9 cellular contexts compared by ENCODE assay signal in the genomic region with DNA sequence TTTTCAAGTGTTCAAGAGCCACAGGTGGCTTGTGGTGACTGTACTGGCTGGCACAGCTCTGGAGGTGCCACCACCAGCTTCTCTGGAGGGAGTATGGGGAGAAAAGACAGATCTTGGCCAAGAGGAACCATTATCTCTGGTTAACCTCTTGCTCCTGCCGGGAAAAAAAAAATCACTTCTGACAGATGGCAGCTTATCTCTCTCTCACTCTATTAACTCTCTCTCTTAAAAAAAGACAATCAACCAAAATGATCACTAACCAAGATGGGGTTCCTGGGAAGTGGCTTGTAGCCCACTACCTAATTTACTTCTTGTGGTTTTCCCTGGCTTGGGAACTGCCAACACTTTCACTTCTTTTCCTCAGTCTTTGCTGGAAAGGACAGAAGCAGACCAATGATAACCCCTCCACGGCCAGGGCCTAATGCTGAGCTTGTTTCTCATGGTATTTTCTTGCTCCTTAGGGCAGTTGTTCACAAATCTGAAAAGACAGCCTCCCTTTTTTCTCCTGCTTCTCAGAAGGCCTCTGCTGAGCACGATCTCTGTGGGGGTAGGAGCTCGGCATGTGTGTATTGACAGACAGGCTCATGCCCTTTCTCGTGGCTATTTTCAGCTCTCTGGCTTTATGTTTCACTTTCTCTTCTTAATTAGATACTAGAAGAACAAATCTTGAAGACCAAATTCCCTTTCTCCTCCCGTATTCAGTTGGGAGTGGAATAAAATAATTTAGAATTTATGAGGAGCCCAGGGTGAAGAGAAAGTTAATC. TPM values are rescaled to one million over a fixed set of nuclear protein-coding genes. Genes with fewer than 3 reads are reported as not detected.
A peak's percentile ranks its signal among the peaks of the same experiment; 100 is the strongest.
DNase-seq lines count a peak whose midpoint lies in the region; ATAC-seq and TF ChIP-seq lines count a peak whose summit lies in the region.
"Had no signal": no experiment of that assay in that cellular context is flagged by ENCODE, and none has a peak within 500 bp of the region (broad histone marks: within the 10 kb centered on the region; RNA-seq: fewer than 3 reads in every experiment).

No MANE protein-coding gene starts in this region.

- peaks cover 7% of the 10 kb centered on the region for H3K4me1 ChIP-seq in DND-41 (ENCODE audit: insufficient read depth, low read length)

- H3K27me3 ChIP-seq in DND-41 (ENCODE audit: insufficient read depth, low read length, poor library complexity) = peaks cover 26% of the 10 kb centered on the region
- H3K27me3 ChIP-seq in MG63 = peaks cover 8% of the 10 kb centered on the region; the same call in 1 of the 2 replicates

- peaks cover 91% of the 10 kb centered on the region for H3K27me3 Mint-ChIP-seq in dendritic cell treated with granulocyte-macrophage colony-stimulating factor and Interleukin-4, amounts not matched to agents 40 ng/mL and 50 ng/mL, for 4 days
- peaks cover 28 to 54% (median 49%) of the 10 kb centered on the region in 5 donors for H3K27me3 Mint-ChIP-seq in naive thymus-derived CD8-positive, alpha-beta T cell

- H3K36me3 ChIP-seq in DND-41 (ENCODE audit: insufficient read depth, low read length) (no peaks in the 10 kb centered on the region), MG63 (no peaks in the 10 kb centered on the region)

- ATAC-seq in DND-41 (ENCODE audit: insufficient read depth, low read depth) (peak; percentile 36; the same call in 1 of the 3 replicates), HG02973 (IDR thresholded peaks at IDR 0.05; ENCODE audit: unreplicated experiment) (no peak), HG03378 (IDR thresholded peaks at IDR 0.05; ENCODE audit: unreplicated experiment) (no peak)
- peak in 1 of 2 donors; percentile 18 for ATAC-seq in naive thymus-derived CD8-positive, alpha-beta T cell

- no peak overlapping the region for H3K9ac ChIP-seq in DND-41 (ENCODE audit: low read depth, low read length)

- no peak overlapping the region for H3K4me3 ChIP-seq in DND-41 (ENCODE audit: low read depth in 1 of 2, low read length in 2 of 2)
- peak overlapping the region; percentile 19 for H3K4me3 ChIP-seq in MG63

- no peak for DNase-seq in DND-41
- no peak for DNase-seq in MG63
- peak in 1 of 10 donors; percentile 16 for DNase-seq in naive thymus-derived CD8-positive, alpha-beta T cell
- DNase-seq in middle frontal gyrus (ENCODE audit: extremely low spot score, low spot score) = no peak
- DNase-seq in KG1 (lab: John Stamatoyannopoulos, UW) = no peak

- no peaks in the 10 kb centered on the region for H3K9me3 Mint-ChIP-seq in dendritic cell treated with granulocyte-macrophage colony-stimulating factor and Interleukin-4, amounts not matched to agents 40 ng/mL and 50 ng/mL, for 4 days
- H3K9me3 Mint-ChIP-seq in naive thymus-derived CD8-positive, alpha-beta T cell = no peaks in the 10 kb centered on the region

- no peak overlapping the region for H3K27ac ChIP-seq in DND-41 (ENCODE audit: low read length)

- H2AFZ ChIP-seq in DND-41 (ENCODE audit: low read depth, low read length) = no peak overlapping the region

- H3K36me3 Mint-ChIP-seq in dendritic cell treated with granulocyte-macrophage colony-stimulating factor and Interleukin-4, amounts not matched to agents 40 ng/mL and 50 ng/mL, for 4 days (ENCODE audit: low read depth) = no peaks in the 10 kb centered on the region
- H3K36me3 Mint-ChIP-seq in naive thymus-derived CD8-positive, alpha-beta T cell = peaks cover 0 to 3% (median 0%) of the 10 kb centered on the region in 3 donors

- H3K4me1 Mint-ChIP-seq in dendritic cell treated with granulocyte-macrophage colony-stimulating factor and Interleukin-4, amounts not matched to agents 40 ng/mL and 50 ng/mL, for 4 days (ENCODE audit: low read depth) = peaks cover 36% of the 10 kb centered on the region
- peaks cover 20 to 39% (median 38%) of the 10 kb centered on the region in 4 donors for H3K4me1 Mint-ChIP-seq in naive thymus-derived CD8-positive, alpha-beta T cell

- H3K4me3 Mint-ChIP-seq in dendritic cell treated with granulocyte-macrophage colony-stimulating factor and Interleukin-4, amounts not matched to agents 40 ng/mL and 50 ng/mL, for 4 days = peak overlapping the region; percentile 53
- H3K4me3 Mint-ChIP-seq in naive thymus-derived CD8-positive, alpha-beta T cell = peak overlapping the region; percentile 58 to 85 (median 81)

- no peaks in the 10 kb centered on the region for H3K9me3 ChIP-seq in DND-41 (ENCODE audit: insufficient read depth, low read length, severe bottlenecking)
- H3K9me3 ChIP-seq in MG63 = no peaks in the 10 kb centered on the region

- intact Hi-C loops in dendritic cell treated with granulocyte-macrophage colony-stimulating factor and Interleukin-4, amounts not matched to agents 40 ng/mL and 50 ng/mL, for 4 days (cut with micrococcal nuclease) = no loop called here

- H3K79me2 ChIP-seq in DND-41 (ENCODE audit: insufficient read depth, low read length) = no peaks in the 10 kb centered on the region

- peak overlapping the region; percentile 52; the same call in 1 of the 2 replicates for H3K4me2 ChIP-seq in DND-41 (ENCODE audit: insufficient read depth, low read length)

- no peak for TF ChIP-seq CTCF in DND-41 (IDR thresholded peaks at IDR 0.05; ENCODE audit: borderline replicate concordance, extremely low read depth, low read length, poor library complexity, severe bottlenecking)

- H4K20me1 ChIP-seq in DND-41 (ENCODE audit: insufficient read depth, low read length) = no peaks in the 10 kb centered on the region

- peak overlapping the region; percentile 29 for H3K27ac Mint-ChIP-seq in dendritic cell treated with granulocyte-macrophage colony-stimulating factor and Interleukin-4, amounts not matched to agents 40 ng/mL and 50 ng/mL, for 4 days
- H3K27ac Mint-ChIP-seq in naive thymus-derived CD8-positive, alpha-beta T cell = peak overlapping the region in 7 of 10 donors; percentile 12 to 67 (median 30)

- POLR2A ChIA-PET in naive thymus-derived CD8-positive, alpha-beta T cell (lab: Charles Lee) = interaction anchor here (0.6 to 1.0 kb wide), 2 partner anchors 42 to 254 kb away, joined by 4 to 7 read pairs; no protein-coding TSS in a partner anchor

RNA-seq across cellular contexts. Expression of gene RIIAD1, which starts 0.9 kb away (rescaled TPM):
- not detected in 2 replicates for total RNA-seq in MG63 (2014; rRNA removed; shearing (Covaris generic); ENCODE audit: low replicate concordance)
- total RNA-seq in naive thymus-derived CD8-positive, alpha-beta T cell = not detected
- not detected for polyA plus RNA-seq in naive thymus-derived CD8-positive, alpha-beta T cell
- polyA plus RNA-seq: esophagus had no signal

RNA-seq across cellular contexts. Expression of gene CELF3, which starts 3.8 kb away (rescaled TPM):
- not detected in 2 replicates for total RNA-seq in MG63 (2014; rRNA removed; shearing (Covaris generic); ENCODE audit: low replicate concordance)
- total RNA-seq in naive thymus-derived CD8-positive, alpha-beta T cell = not detected
- not detected for polyA plus RNA-seq in naive thymus-derived CD8-positive, alpha-beta T cell

RNA-seq across cellular contexts. Expression of gene MRPL9, which starts 42.9 kb away (rescaled TPM):
- total RNA-seq in MG63 (2014; rRNA removed; shearing (Covaris generic); ENCODE audit: low replicate concordance) = 121 and 167 TPM in 2 replicates
- total RNA-seq in naive thymus-derived CD8-positive, alpha-beta T cell = 100 to 1,000 TPM in 1 of 2 experiments, 10 to 100 TPM in 1; 97.9 to 110 TPM
- polyA plus RNA-seq in naive thymus-derived CD8-positive, alpha-beta T cell = 100 to 1,000 TPM; 125 to 137 (median 127) TPM
